ENCODE assay signal across 23 cellular contexts in the genomic region with DNA sequence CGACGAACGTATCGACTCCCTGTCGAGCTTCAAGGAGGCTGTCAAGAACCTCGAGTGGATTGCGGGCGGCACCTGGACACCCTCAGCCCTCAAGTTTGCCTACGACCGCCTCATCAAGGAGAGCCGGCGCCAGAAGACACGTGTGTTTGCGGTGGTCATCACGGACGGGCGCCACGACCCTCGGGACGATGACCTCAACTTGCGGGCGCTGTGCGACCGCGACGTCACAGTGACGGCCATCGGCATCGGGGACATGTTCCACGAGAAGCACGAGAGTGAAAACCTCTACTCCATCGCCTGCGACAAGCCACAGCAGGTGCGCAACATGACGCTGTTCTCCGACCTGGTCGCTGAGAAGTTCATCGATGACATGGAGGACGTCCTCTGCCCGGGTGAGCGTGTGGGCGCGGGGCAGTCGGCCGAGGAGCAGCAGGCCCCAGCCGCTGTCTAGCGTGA. TPM values are rescaled to one million over a fixed set of nuclear protein-coding genes. Genes with fewer than 3 reads are reported as not detected.
A peak's percentile ranks its signal among the peaks of the same experiment; 100 is the strongest.
DNase-seq lines count a peak whose midpoint lies in the region; ATAC-seq and TF ChIP-seq lines count a peak whose summit lies in the region.
"Had no signal": no experiment of that assay in that cellular context is flagged by ENCODE, and none has a peak within 500 bp of the region (broad histone marks: within the 10 kb centered on the region; RNA-seq: fewer than 3 reads in every experiment).

No MANE protein-coding gene starts in this region.

- no peaks in the 10 kb centered on the region for H3K4me1 ChIP-seq in HCT116 (ENCODE audit: control insufficient read depth in 1 of 2, insufficient read depth in 2 of 2, low read length in 2 of 2)
- no peaks in the 10 kb centered on the region for H3K4me1 ChIP-seq in right cardiac atrium (ENCODE audit: control insufficient read depth, insufficient read depth, low read length)

- no peak overlapping the region for H3K27ac Mint-ChIP-seq in progenitor cell of endocrine pancreas
- H3K27ac Mint-ChIP-seq: activated T-helper 1 cell treated with anti-CD3 and anti-CD28 coated beads, Interleukin-12 subunit alpha, Interleukin-12 subunit beta, Interleukin-2, Interleukin-4 antibody, amounts not matched to agents 30 ng/mL and 10 ng/mL and 1 ng/mL, durations not matched to agents 14 hours and 24 hours and 36 hours; immature natural killer cell; neural progenitor cell; T-helper 2 cell treated with Interferon-gamma antibody and Interleukin-4, amounts not matched to agents 5 μg/mL and 100 μg/mL, for 36 hours had no signal

- no peaks in the 10 kb centered on the region for H3K79me2 ChIP-seq in HCT116 (ENCODE audit: insufficient read depth, low read length)

- CTCF ChIA-PET in HCT116 (lab: Charles Lee): interaction anchor here (0.6 kb wide), 1 partner anchor 509 kb away, joined by 3 read pairs; a partner anchor contains a TSS

- H3K27me3 Mint-ChIP-seq in progenitor cell of endocrine pancreas: no peaks in the 10 kb centered on the region

- no peak for TF ChIP-seq POLR2A in HCT116 (IDR thresholded peaks at IDR 0.05; ENCODE audit: borderline replicate concordance, extremely low read depth, insufficient read depth, insufficient read length)

- no peak overlapping the region for H2AFZ ChIP-seq in HCT116 (ENCODE audit: low read depth, low read length, poor library complexity, severe bottlenecking)
- H2AFZ ChIP-seq: neural progenitor cell had no signal

- H3K4me3 ChIP-seq in HCT116 (replicated peaks in 1 of 2; ENCODE audit: low read depth in 1 of 2, low read length in 2 of 2) (no peak overlapping the region), right cardiac atrium (ENCODE audit: low read length) (no peak overlapping the region)
- H3K4me3 ChIP-seq: neural progenitor cell, SJSA1 had no signal

- TSS peak; percentile 65 for BruUV-seq in HCT116 (replicated peaks; lab: Mats Ljungman, UMichigan)

- POLR2A ChIA-PET in HCT116 (lab: Charles Lee): no interaction called here

- no peak overlapping the region for H3K4me2 ChIP-seq in HCT116 (ENCODE audit: low read length)
- H3K4me2 ChIP-seq: neural progenitor cell had no signal

- no peaks in the 10 kb centered on the region for H3K36me3 Mint-ChIP-seq in progenitor cell of endocrine pancreas (ENCODE audit: insufficient read depth)
- H3K36me3 Mint-ChIP-seq: immature natural killer cell, neural progenitor cell had no signal

- H4K20me1 ChIP-seq in HCT116 (ENCODE audit: insufficient read depth): no peaks in the 10 kb centered on the region

- peak; percentile 19 for DNase-seq in activated CD4-positive, CD25-positive, alpha-beta regulatory T cell treated with anti-CD3 and anti-CD28 coated beads, Interleukin-2, amount 50 U/mL, for 72 hours
- DNase-seq in activated CD4-positive, CD25-positive, alpha-beta regulatory T cell (lab: John Stamatoyannopoulos, UW): no peak
- DNase-seq in HCT116 (ENCODE audit: low read depth, low spot score) (no peak), right cardiac atrium (peak; percentile 12 to 60 (median 37)), progenitor cell of endocrine pancreas (ENCODE audit: low spot score, unreplicated experiment) (peak; percentile 8), NCI-H748 (lab: John Stamatoyannopoulos, UW; ENCODE audit: unreplicated experiment) (no peak), activated gamma-delta T cell (lab: John Stamatoyannopoulos, UW) (no peak), T1000 (lab: John Stamatoyannopoulos, UW) (no peak)
- DNase-seq: activated CD4-positive, alpha-beta T cell treated with anti-CD3 and anti-CD28 coated beads, Interleukin-2, amount 50 U/mL, for 4 hours; amygdala; cortex of kidney; DMS53; erythroblast; HCEC 1CT; immature natural killer cell; MM.1S; NCI-H1930 had no signal

- H3K9ac ChIP-seq in HCT116 (ENCODE audit: low read length): no peak overlapping the region
- H3K9ac ChIP-seq: neural progenitor cell had no signal

- H3K9me3 ChIP-seq in HCT116 (ENCODE audit: control insufficient read depth in 1 of 2, insufficient read depth in 1 of 2, low read depth in 1 of 2, low read length in 2 of 2) (no peaks in the 10 kb centered on the region), right cardiac atrium (ENCODE audit: control insufficient read depth, low read length) (no peaks in the 10 kb centered on the region)
- H3K9me3 ChIP-seq: SJSA1 had no signal

- 82% methylated on average over 47 of the region's 47 CpGs for WGBS in right cardiac atrium

- no peak overlapping the region for H3K4me3 Mint-ChIP-seq in progenitor cell of endocrine pancreas (ENCODE audit: low read depth)
- H3K4me3 Mint-ChIP-seq: activated T-helper 1 cell treated with anti-CD3 and anti-CD28 coated beads, Interleukin-12 subunit alpha, Interleukin-12 subunit beta, Interleukin-2, Interleukin-4 antibody, amounts not matched to agents 30 ng/mL and 10 ng/mL and 1 ng/mL, durations not matched to agents 14 hours and 24 hours and 36 hours; immature natural killer cell; neural progenitor cell; T-helper 2 cell treated with Interferon-gamma antibody and Interleukin-4, amounts not matched to agents 5 μg/mL and 100 μg/mL, for 36 hours had no signal

- H3K4me1 Mint-ChIP-seq in progenitor cell of endocrine pancreas (ENCODE audit: low read depth): no peaks in the 10 kb centered on the region
- H3K4me1 Mint-ChIP-seq: immature natural killer cell had no signal

- TF ChIP-seq RAD21 in HCT116 (IDR thresholded peaks at IDR 0.05; ENCODE audit: low read depth): no peak

- TF ChIP-seq CTCF in HCT116 (IDR thresholded peaks at IDR 0.05 in 2 of 3, conservative IDR thresholded peaks at IDR 0.05 in 1 of 3; ENCODE audit: borderline replicate concordance in 1 of 3, insufficient read depth in 1 of 3, low read depth in 2 of 3, low read length in 2 of 3) (no peak), progenitor cell of endocrine pancreas (IDR thresholded peaks at IDR 0.05; ENCODE audit: unreplicated experiment) (no peak)

- no peaks in the 10 kb centered on the region for H3K9me3 Mint-ChIP-seq in progenitor cell of endocrine pancreas (ENCODE audit: low read depth)
- H3K9me3 Mint-ChIP-seq: activated T-helper 1 cell treated with anti-CD3 and anti-CD28 coated beads, Interleukin-12 subunit alpha, Interleukin-12 subunit beta, Interleukin-2, Interleukin-4 antibody, amounts not matched to agents 30 ng/mL and 10 ng/mL and 1 ng/mL, durations not matched to agents 14 hours and 24 hours and 36 hours; immature natural killer cell; neural progenitor cell; T-helper 2 cell treated with Interferon-gamma antibody and Interleukin-4, amounts not matched to agents 5 μg/mL and 100 μg/mL, for 36 hours had no signal

- no peaks in the 10 kb centered on the region; a peak in 1 of 4 replicates for H3K36me3 ChIP-seq in HCT116 (ENCODE audit: control insufficient read depth in 1 of 2, insufficient read depth in 2 of 2, low read length in 2 of 2)
- H3K36me3 ChIP-seq: neural progenitor cell had no signal

- intact Hi-C loops in HCT116 (cut with micrococcal nuclease): no loop called here
- intact Hi-C loops in right cardiac atrium (cut with DNase I): no loop called here

- H3K27ac ChIP-seq in HCT116 (ENCODE audit: low read depth, low read length): no peak overlapping the region
- H3K27ac ChIP-seq in right cardiac atrium (ENCODE audit: low read length): no peak overlapping the region
- H3K27ac ChIP-seq: 22Rv1, C4-2B, neural progenitor cell, SJSA1 had no signal

- no peaks in the 10 kb centered on the region for H3K9me2 ChIP-seq in HCT116 (ENCODE audit: insufficient read depth)

- ATAC-seq in HCT116 (no peak), right cardiac atrium (no peak)

- RAD21 ChIA-PET in HCT116 (lab: Charles Lee; ENCODE audit: low non-redundant PET in 1 of 2, low total read pairs in 2 of 2, uncharacterized antibody in 2 of 2, unreplicated experiment in 2 of 2): no interaction called here

- H3K27me3 ChIP-seq in HCT116 (ENCODE audit: insufficient read depth, low read length) (no peaks in the 10 kb centered on the region), right cardiac atrium (ENCODE audit: control insufficient read depth, insufficient read depth) (no peaks in the 10 kb centered on the region)
- H3K27me3 ChIP-seq: neural progenitor cell, SJSA1 had no signal

TF ChIP-seq in HCT116, 20 proteins besides CTCF, POLR2A, EP300 and RAD21:
- TF ChIP-seq YY1 (IDR thresholded peaks at IDR 0.05; ENCODE audit: extremely low read depth, insufficient replicate concordance, low read depth, low read length) (no peak), FOSL1 (IDR thresholded peaks at IDR 0.05; ENCODE audit: low read depth) (no peak), EZH2 (IDR thresholded peaks at IDR 0.05) (no peak)

RNA-seq across cellular contexts. Expression of a gene that starts 28.0 kb away (rescaled TPM):
- 87.0 TPM for total RNA-seq in HCT116 (2021; ENCODE audit: unreplicated experiment)
- 98.3 and 119 TPM in 2 replicates for polyA plus RNA-seq in HCT116 (2012)
- 100 to 1,000 TPM; 198 to 323 (median 274) TPM for total RNA-seq in right cardiac atrium
- 210 TPM for polyA plus RNA-seq in right cardiac atrium
- 32.0 and 38.6 TPM in 2 replicates for total RNA-seq in progenitor cell of endocrine pancreas

RNA-seq across cellular contexts. Expression of a gene that starts 29.5 kb away (rescaled TPM):
- total RNA-seq in HCT116 (2021; ENCODE audit: unreplicated experiment) (2.5 TPM), right cardiac atrium (1 to 10 TPM; 1.6 to 3.5 (median 2.0) TPM), progenitor cell of endocrine pancreas (48.4 and 49.3 TPM in 2 replicates)
- polyA plus RNA-seq in HCT116 (2012): 0.91 and 1.1 TPM in 2 replicates
- 1.00 TPM for polyA plus RNA-seq in right cardiac atrium
- total RNA-seq: SJSA1 had no signal
- polyA plus RNA-seq: immature natural killer cell had no signal

RNA-seq across cellular contexts. Expression of a gene that starts 58.4 kb away (rescaled TPM):
- 1.3 TPM for total RNA-seq in HCT116 (2021; ENCODE audit: unreplicated experiment)
- polyA plus RNA-seq in HCT116 (2012): 1.9 and 3.2 TPM in 2 replicates
- 10 to 100 TPM in 3 of 4 donors, 1 to 10 TPM in 1; 8.8 to 12.0 (median 11.6) TPM for total RNA-seq in right cardiac atrium
- 10.3 TPM for polyA plus RNA-seq in right cardiac atrium
- total RNA-seq in progenitor cell of endocrine pancreas: 31.4 and 32.8 TPM in 2 replicates

Comparison
In these comparisons a context has a peak if more than half of its experiments do, and no peak if none do; other contexts are left out.
1. DNase-seq: peak in activated CD4-positive, CD25-positive, alpha-beta regulatory T cell treated with anti-CD3 and anti-CD28 coated beads, Interleukin-2, amount 50 U/mL, for 72 hours (single experiment), right cardiac atrium (3 of 3) and progenitor cell of endocrine pancreas (single experiment); none in activated CD4-positive, CD25-positive, alpha-beta regulatory T cell (0 of 4), HCT116 (single experiment), NCI-H748 (single experiment), activated gamma-delta T cell (single experiment) and T1000 (single experiment).
2. RNA of a gene that starts 29.5 kb away (total RNA-seq): 48.4 to 49.3 TPM in progenitor cell of endocrine pancreas; 2.5 TPM in HCT116 (single experiment) and 1.6 to 3.5 TPM in right cardiac atrium; every median in the first group is over 10 times any median in the second.